ENCODE assay signal across 3 cellular contexts in the genomic region with DNA sequence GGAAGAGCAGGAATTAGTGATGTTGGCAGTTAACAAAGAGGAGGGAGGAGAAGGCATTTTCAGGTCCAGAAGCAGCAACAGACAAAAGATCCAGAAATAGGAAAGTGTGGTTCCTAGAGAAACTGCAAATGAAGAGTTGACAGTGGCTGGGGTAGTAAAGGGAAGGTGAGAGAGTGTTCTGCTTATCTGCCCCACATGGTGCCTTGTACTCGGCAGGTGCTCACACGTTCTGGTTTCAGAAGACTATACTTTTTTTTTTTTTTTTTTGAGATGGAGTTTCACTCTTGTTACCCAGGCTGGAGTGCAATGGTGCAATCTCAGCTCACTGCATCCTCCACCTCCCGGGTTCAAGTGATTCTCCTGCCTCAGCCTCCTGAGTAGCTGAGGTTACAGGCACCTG. TPM values are rescaled to one million over a fixed set of nuclear protein-coding genes. Genes with fewer than 3 reads are reported as not detected.
"Had no signal": no experiment of that assay in that cellular context is flagged by ENCODE, and none has a peak within 500 bp of the region (broad histone marks: within the 10 kb centered on the region; RNA-seq: fewer than 3 reads in every experiment).

No MANE protein-coding gene starts in this region.

RNA-seq across cellular contexts. Expression of a gene that starts 12.9 kb away (rescaled TPM):
- total RNA-seq: ascending aorta, T-helper 17 cell had no signal
- polyA plus RNA-seq: cardiac muscle cell had no signal
